ENCODE assay signal across 15 cellular contexts in the genomic region with DNA sequence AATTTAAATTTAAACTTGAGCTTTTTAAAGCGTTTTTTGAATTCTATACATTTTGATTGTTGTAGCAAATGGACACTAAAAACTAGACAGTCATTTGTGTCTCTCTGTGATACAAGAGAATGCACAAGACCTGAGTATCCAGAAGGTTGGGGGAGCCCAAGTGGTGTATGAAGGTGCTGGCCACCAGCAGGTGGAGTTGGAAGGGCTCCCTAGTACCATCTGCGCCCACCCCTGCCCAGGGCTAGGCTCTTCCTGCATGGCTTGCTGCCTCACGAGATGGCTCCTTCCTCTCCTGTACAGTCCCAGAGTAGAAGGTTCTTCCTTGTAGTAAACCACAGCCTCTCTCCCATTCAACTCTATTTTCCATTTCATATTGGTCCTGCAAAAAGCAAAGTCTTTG. TPM values are rescaled to one million over a fixed set of nuclear protein-coding genes. Genes with fewer than 3 reads are reported as not detected.
A peak's percentile ranks its signal among the peaks of the same experiment; 100 is the strongest.
DNase-seq lines count a peak whose midpoint lies in the region; ATAC-seq, FAIRE-seq and TF ChIP-seq lines count a peak whose summit lies in the region.
"Had no signal": no experiment of that assay in that cellular context is flagged by ENCODE, and none has a peak within 500 bp of the region (broad histone marks: within the 10 kb centered on the region; RNA-seq: fewer than 3 reads in every experiment).

No MANE protein-coding gene starts in this region.

- intact Hi-C loops in upper lobe of right lung (cut with DNase I) (no loop called here), left ventricle myocardium inferior (cut with micrococcal nuclease) (no loop called here)

- no peaks in the 10 kb centered on the region for H3K9me3 ChIP-seq in upper lobe of right lung
- H3K9me3 ChIP-seq in left ventricle myocardium inferior (replicated peaks): no peaks in the 10 kb centered on the region

- peak; percentile 28 for ATAC-seq in upper lobe of right lung
- ATAC-seq: GM12878 had no signal

- no peak for DNase-seq in HL-60 (ENCODE audit: low read depth in 1 of 2, low spot score in 1 of 2)
- no peak for DNase-seq in upper lobe of right lung
- DNase-seq in left ventricle myocardium inferior: no peak
- no peak for DNase-seq in HTR-8/SVneo (ENCODE audit: insufficient read length, low spot score)
- DNase-seq in DMS53 treated with DMSO at 0.1 percent for 48 hours (lab: John Stamatoyannopoulos, UW; ENCODE audit: unreplicated experiment): no peak
- DNase-seq: CD8-positive, alpha-beta memory T cell; DMS53; HCEC 1CT; IMR-90; KG1 had no signal

- H3K4me3 ChIP-seq in HL-60 (replicated peaks; ENCODE audit: insufficient read depth, low read length) (no peak overlapping the region), upper lobe of right lung (no peak overlapping the region), left ventricle myocardium inferior (no peak overlapping the region)
- H3K4me3 ChIP-seq: GM12878 had no signal

- H3K27ac ChIP-seq in HL-60 (replicated peaks) (peak overlapping the region; percentile 45), VCaP (peak overlapping the region; percentile 41), upper lobe of right lung (no peak overlapping the region), left ventricle myocardium inferior (replicated peaks) (no peak overlapping the region)

- 0 out of 3 replicates have a peak, but pooled peaks have one; percentile 8 for TF ChIP-seq CTCF in GM12872 (IDR thresholded peaks at IDR 0.05; ENCODE audit: insufficient read depth, low read depth, low read length)
- TF ChIP-seq CTCF in HL-60 (IDR thresholded peaks at IDR 0.05; ENCODE audit: insufficient read depth, low read length): no peak
- TF ChIP-seq CTCF in VCaP (conservative IDR thresholded peaks at IDR 0.05): no peak
- no peak for TF ChIP-seq CTCF in upper lobe of right lung (IDR thresholded peaks at IDR 0.05)
- TF ChIP-seq CTCF in left ventricle myocardium inferior (IDR thresholded peaks at IDR 0.05; ENCODE audit: borderline replicate concordance): no peak

- peaks cover 47% of the 10 kb centered on the region for H3K36me3 ChIP-seq in upper lobe of right lung
- peaks cover 66% of the 10 kb centered on the region for H3K36me3 ChIP-seq in left ventricle myocardium inferior

- FAIRE-seq in HTR-8/SVneo (lab: Jason Lieb, UNC): no peak
- FAIRE-seq: H1 had no signal

- H3K4me1 ChIP-seq in upper lobe of right lung: no peaks in the 10 kb centered on the region
- H3K4me1 ChIP-seq in left ventricle myocardium inferior: no peaks in the 10 kb centered on the region

- H3K27me3 ChIP-seq in HL-60 (ENCODE audit: insufficient read depth, poor library complexity, severe bottlenecking) (no peaks in the 10 kb centered on the region), upper lobe of right lung (no peaks in the 10 kb centered on the region), left ventricle myocardium inferior (ENCODE audit: low read depth) (no peaks in the 10 kb centered on the region)

RNA-seq across cellular contexts. Expression of a gene that starts 17.0 kb away (rescaled TPM):
- total RNA-seq in upper lobe of right lung (11.6 TPM), left ventricle myocardium inferior (18.0 TPM)

RNA-seq across cellular contexts. Expression of a gene that starts 17.2 kb away (rescaled TPM):
- 26.3 TPM for total RNA-seq in upper lobe of right lung
- total RNA-seq in left ventricle myocardium inferior: 37.5 TPM

RNA-seq across cellular contexts. Expression of a gene that starts 31.5 kb away (rescaled TPM):
- 35.1 TPM for total RNA-seq in upper lobe of right lung
- total RNA-seq in left ventricle myocardium inferior: 20.2 TPM

RNA-seq across cellular contexts. Expression of a gene that starts 52.3 kb away (rescaled TPM):
- 2.8 TPM for total RNA-seq in upper lobe of right lung
- 0.25 TPM for total RNA-seq in left ventricle myocardium inferior
- total RNA-seq: Daoy had no signal

Comparison
In these comparisons a context has a peak if more than half of its experiments do, and no peak if none do; other contexts are left out.
1. H3K27ac ChIP-seq: peak in HL-60 (single experiment) and VCaP (single experiment); none in upper lobe of right lung (single experiment) and left ventricle myocardium inferior (single experiment).